ENCODE assay signal across 13 cellular contexts in genomic region chr3:48477959-48478480, GRCh38. TPM values are rescaled to one million over a fixed set of nuclear protein-coding genes. Genes with fewer than 3 reads are reported as not detected.
A peak's percentile ranks its signal among the peaks of the same experiment; 100 is the strongest.
DNase-seq lines count a peak whose midpoint lies in the region; ATAC-seq lines count a peak whose summit lies in the region.
"Had no signal": no experiment of that assay in that cellular context is flagged by ENCODE, and none has a peak within 500 bp of the region (broad histone marks: within the 10 kb centered on the region; RNA-seq: fewer than 3 reads in every experiment).

No MANE protein-coding gene starts in this region.

- CTCF ChIA-PET in CD4-positive, alpha-beta memory T cell (lab: Charles Lee; ENCODE audit: partially characterized antibody) = interaction anchor here (2.0 to 11.2 kb wide), 3 partner anchors 12 to 42 kb away, joined by 5 to 83 read pairs (median 19); a partner anchor contains a TSS
- CTCF ChIA-PET in activated CD4-positive, alpha-beta memory T cell treated with anti-CD3 and anti-CD28 coated beads for 36 hours (lab: Charles Lee) = interaction anchor here (2.7 kb wide), 1 partner anchor 42 kb away, joined by 6 read pairs; no protein-coding TSS in a partner anchor
- CTCF ChIA-PET in naive thymus-derived CD4-positive, alpha-beta T cell (lab: Charles Lee) = interaction anchor here (1.0 to 1.7 kb wide), 5 partner anchors 8 to 73 kb away, joined by 3 to 5 read pairs (median 4); no protein-coding TSS in a partner anchor

- H3K4me1 ChIP-seq in CD4-positive, alpha-beta memory T cell (ENCODE audit: insufficient read depth, low read length) = peaks cover 66% of the 10 kb centered on the region
- peaks cover 34 to 41% of the 10 kb centered on the region in 2 donors for H3K4me1 ChIP-seq in naive thymus-derived CD4-positive, alpha-beta T cell (ENCODE audit: control insufficient read depth in 2 of 2, insufficient read depth in 2 of 2, low read length in 2 of 2)

- peaks cover 3 to 11% of the 10 kb centered on the region in 2 donors for H3K36me3 Mint-ChIP-seq in CD4-positive, alpha-beta memory T cell
- peaks cover 2% of the 10 kb centered on the region for H3K36me3 Mint-ChIP-seq in activated CD4-positive, alpha-beta memory T cell treated with anti-CD3 and anti-CD28 coated beads for 36 hours
- peaks cover 0 to 24% (median 0%) of the 10 kb centered on the region in 5 donors for H3K36me3 Mint-ChIP-seq in naive thymus-derived CD4-positive, alpha-beta T cell

- peak overlapping the region; percentile 89 to 97 (median 90) for H3K4me3 Mint-ChIP-seq in CD4-positive, alpha-beta memory T cell
- peak overlapping the region; percentile 76 for H3K4me3 Mint-ChIP-seq in activated CD4-positive, alpha-beta memory T cell treated with anti-CD3 and anti-CD28 coated beads for 36 hours
- peak overlapping the region in 5 of 10 donors; percentile 68 to 100 (median 88) for H3K4me3 Mint-ChIP-seq in naive thymus-derived CD4-positive, alpha-beta T cell

- H3K27ac ChIP-seq in CD4-positive, alpha-beta memory T cell (ENCODE audit: low read depth, low read length) = peak overlapping the region; percentile 59
- H3K27ac ChIP-seq in naive thymus-derived CD4-positive, alpha-beta T cell (ENCODE audit: low read depth, low read length) = peak overlapping the region; percentile 57
- H3K27ac ChIP-seq: SJCRH30 had no signal

- DNase-seq in AG20443 (ENCODE audit: low spot score) (peak; percentile 3), NCI-H1436 (lab: John Stamatoyannopoulos, UW) (no peak), RKO (ENCODE audit: low spot score) (no peak)
- DNase-seq in CD4-positive, alpha-beta memory T cell = no peak
- no peak for DNase-seq in activated CD4-positive, alpha-beta memory T cell treated with anti-CD3 and anti-CD28 coated beads for 36 hours
- DNase-seq in naive thymus-derived CD4-positive, alpha-beta T cell = no peak
- DNase-seq: C1 segment of cervical spinal cord; effector CD4-positive, alpha-beta T cell; foreskin fibroblast; GOT3 had no signal

- H3K4me3 ChIP-seq in CD4-positive, alpha-beta memory T cell (ENCODE audit: low read length in 2 of 2) = peak overlapping the region; percentile 12 to 80
- H3K4me3 ChIP-seq in naive thymus-derived CD4-positive, alpha-beta T cell (ENCODE audit: low read length) = peak overlapping the region; percentile 50
- H3K4me3 ChIP-seq: SJCRH30 had no signal

- ATAC-seq in naive thymus-derived CD4-positive, alpha-beta T cell = no peak
- ATAC-seq in GM19035 (IDR thresholded peaks at IDR 0.05; ENCODE audit: unreplicated experiment) = no peak

- H3K9me3 ChIP-seq in CD4-positive, alpha-beta memory T cell (ENCODE audit: control insufficient read depth in 1 of 2, low read length in 2 of 2) = no peaks in the 10 kb centered on the region
- no peaks in the 10 kb centered on the region for H3K9me3 ChIP-seq in naive thymus-derived CD4-positive, alpha-beta T cell (ENCODE audit: control insufficient read depth in 2 of 3, low read length in 3 of 3)
- H3K9me3 ChIP-seq: SJCRH30 had no signal

- H3K36me3 ChIP-seq in CD4-positive, alpha-beta memory T cell (ENCODE audit: insufficient read depth, low read length) = no peaks in the 10 kb centered on the region
- H3K36me3 ChIP-seq in naive thymus-derived CD4-positive, alpha-beta T cell (ENCODE audit: control insufficient read depth in 2 of 3, insufficient read depth in 3 of 3, low read length in 3 of 3) = no peaks in the 10 kb centered on the region
- H3K36me3 ChIP-seq: SJCRH30 had no signal

- peaks cover 36 to 67% (median 46%) of the 10 kb centered on the region in 4 donors for H3K4me1 Mint-ChIP-seq in CD4-positive, alpha-beta memory T cell
- peaks cover 47% of the 10 kb centered on the region for H3K4me1 Mint-ChIP-seq in activated CD4-positive, alpha-beta memory T cell treated with anti-CD3 and anti-CD28 coated beads for 36 hours (ENCODE audit: low read depth)
- peaks cover 34 to 63% (median 54%) of the 10 kb centered on the region in 7 donors for H3K4me1 Mint-ChIP-seq in naive thymus-derived CD4-positive, alpha-beta T cell

- H3K9me3 Mint-ChIP-seq in CD4-positive, alpha-beta memory T cell = no peaks in the 10 kb centered on the region
- no peaks in the 10 kb centered on the region for H3K9me3 Mint-ChIP-seq in activated CD4-positive, alpha-beta memory T cell treated with anti-CD3 and anti-CD28 coated beads for 36 hours
- no peaks in the 10 kb centered on the region for H3K9me3 Mint-ChIP-seq in naive thymus-derived CD4-positive, alpha-beta T cell

- no peaks in the 10 kb centered on the region for H3K27me3 Mint-ChIP-seq in CD4-positive, alpha-beta memory T cell
- no peaks in the 10 kb centered on the region for H3K27me3 Mint-ChIP-seq in activated CD4-positive, alpha-beta memory T cell treated with anti-CD3 and anti-CD28 coated beads for 36 hours
- H3K27me3 Mint-ChIP-seq in naive thymus-derived CD4-positive, alpha-beta T cell = peaks cover 0 to under 1% (median 0%) of the 10 kb centered on the region in 5 donors
- H3K27me3 Mint-ChIP-seq: progenitor cell of endocrine pancreas had no signal

- peak overlapping the region; percentile 89 to 99 (median 98) for H3K27ac Mint-ChIP-seq in CD4-positive, alpha-beta memory T cell
- H3K27ac Mint-ChIP-seq in activated CD4-positive, alpha-beta memory T cell treated with anti-CD3 and anti-CD28 coated beads for 36 hours = peak overlapping the region; percentile 95
- peak overlapping the region; percentile 45 to 99 (median 98) for H3K27ac Mint-ChIP-seq in naive thymus-derived CD4-positive, alpha-beta T cell

- intact Hi-C loops in CD4-positive, alpha-beta memory T cell (cut with micrococcal nuclease) = no loop called here
- intact Hi-C loops in activated CD4-positive, alpha-beta memory T cell treated with anti-CD3 and anti-CD28 coated beads for 36 hours (cut with micrococcal nuclease) = no loop called here
- intact Hi-C loops in naive thymus-derived CD4-positive, alpha-beta T cell (cut with micrococcal nuclease) = loop anchor here in 1 of 2 donors (10.0 kb wide), 1 partner anchor 1817 kb away; the partner anchor contains the start of genes HYAL3, IFRD2 and NAA80

- H3K27me3 ChIP-seq in CD4-positive, alpha-beta memory T cell (ENCODE audit: insufficient read depth, low read length) = no peaks in the 10 kb centered on the region
- H3K27me3 ChIP-seq in naive thymus-derived CD4-positive, alpha-beta T cell (ENCODE audit: control insufficient read depth in 2 of 2, insufficient read depth in 2 of 2, low read length in 2 of 2) = no peaks in the 10 kb centered on the region
- H3K27me3 ChIP-seq: SJCRH30 had no signal

- POLR2A ChIA-PET in CD4-positive, alpha-beta memory T cell (lab: Charles Lee; ENCODE audit: partially characterized antibody) = interaction anchor here (1.6 to 4.8 kb wide), 7 partner anchors 10 to 79 kb away, joined by 5 to 60 read pairs (median 10); partner anchors contain the start of genes ATRIP and SHISA5
- POLR2A ChIA-PET in activated CD4-positive, alpha-beta memory T cell treated with anti-CD3 and anti-CD28 coated beads for 36 hours (lab: Charles Lee) = interaction anchor here (1.7 kb wide), 1 partner anchor 26 kb away, joined by 5 read pairs; the partner anchor contains the start of gene SHISA5
- POLR2A ChIA-PET in naive thymus-derived CD4-positive, alpha-beta T cell (lab: Charles Lee) = interaction anchor here (1.1 to 2.4 kb wide), 4 partner anchors 12 to 38 kb away, joined by 4 to 14 read pairs (median 6); partner anchors contain the start of genes ATRIP, CCDC51 and TMA7

RNA-seq across cellular contexts. Expression of gene SHISA5, which starts 26.0 kb away (rescaled TPM):
- total RNA-seq in CD4-positive, alpha-beta memory T cell = 100 to 1,000 TPM; 218 TPM
- 100 to 1,000 TPM; 434 to 470 TPM for polyA plus RNA-seq in CD4-positive, alpha-beta memory T cell
- 10 to 100 TPM; 88.9 to 93.1 TPM for total RNA-seq in activated CD4-positive, alpha-beta memory T cell treated with anti-CD3 and anti-CD28 coated beads for 36 hours
- total RNA-seq in naive thymus-derived CD4-positive, alpha-beta T cell = 100 to 1,000 TPM; 147 to 236 (median 182) TPM
- polyA plus RNA-seq in naive thymus-derived CD4-positive, alpha-beta T cell = 100 to 1,000 TPM; 348 to 383 TPM

RNA-seq across cellular contexts. Expression of gene ATRIP, which starts 31.5 kb away (rescaled TPM):
- total RNA-seq in CD4-positive, alpha-beta memory T cell = 10 to 100 TPM; 14.9 to 15.2 TPM
- 10 to 100 TPM; 11.3 to 15.4 TPM for polyA plus RNA-seq in CD4-positive, alpha-beta memory T cell
- total RNA-seq in activated CD4-positive, alpha-beta memory T cell treated with anti-CD3 and anti-CD28 coated beads for 36 hours = 10 to 100 TPM; 13.8 to 14.5 TPM
- total RNA-seq in naive thymus-derived CD4-positive, alpha-beta T cell = 10 to 100 TPM in 3 of 5 experiments, 1 to 10 TPM in 2; 7.9 to 14.2 (median 12.5) TPM
- 10 to 100 TPM; 10.7 to 16.2 TPM for polyA plus RNA-seq in naive thymus-derived CD4-positive, alpha-beta T cell

RNA-seq across cellular contexts. Expression of gene TMA7, which starts 38.0 kb away (rescaled TPM):
- total RNA-seq in CD4-positive, alpha-beta memory T cell = 100 to 1,000 TPM; 309 to 310 TPM
- 100 to 1,000 TPM; 765 to 952 TPM for polyA plus RNA-seq in CD4-positive, alpha-beta memory T cell
- 100 to 1,000 TPM; 318 to 323 TPM for total RNA-seq in activated CD4-positive, alpha-beta memory T cell treated with anti-CD3 and anti-CD28 coated beads for 36 hours
- 100 to 1,000 TPM; 193 to 278 (median 236) TPM for total RNA-seq in naive thymus-derived CD4-positive, alpha-beta T cell
- 100 to 1,000 TPM; 512 to 752 TPM for polyA plus RNA-seq in naive thymus-derived CD4-positive, alpha-beta T cell

RNA-seq across cellular contexts. Expression of gene CCDC51, which starts 38.1 kb away (rescaled TPM):
- 1 to 10 TPM; 5.1 to 5.4 TPM for total RNA-seq in CD4-positive, alpha-beta memory T cell
- polyA plus RNA-seq in CD4-positive, alpha-beta memory T cell = 10 to 100 TPM in 1 of 2 donors, 1 to 10 TPM in 1; 6.6 to 13.3 TPM
- 10 to 100 TPM; 24.3 to 24.4 TPM for total RNA-seq in activated CD4-positive, alpha-beta memory T cell treated with anti-CD3 and anti-CD28 coated beads for 36 hours
- total RNA-seq in naive thymus-derived CD4-positive, alpha-beta T cell = 10 to 100 TPM in 1 of 5 experiments, 1 to 10 TPM in 4; 3.6 to 16.5 (median 5.0) TPM
- 10 to 100 TPM; 10.2 to 14.3 TPM for polyA plus RNA-seq in naive thymus-derived CD4-positive, alpha-beta T cell

RNA-seq across cellular contexts. Expression of gene PLXNB1, which starts 48.1 kb away (rescaled TPM):
- total RNA-seq in CD4-positive, alpha-beta memory T cell = 1 to 10 TPM; 2.6 to 5.0 TPM
- under 1 TPM in 1 of 2 donors, not detected in 1; 0.48 TPM for polyA plus RNA-seq in CD4-positive, alpha-beta memory T cell
- total RNA-seq in activated CD4-positive, alpha-beta memory T cell treated with anti-CD3 and anti-CD28 coated beads for 36 hours = 1 to 10 TPM; 3.2 to 3.8 TPM
- 1 to 10 TPM in 4 of 5 experiments, under 1 TPM in 1; 0.79 to 3.3 (median 2.7) TPM for total RNA-seq in naive thymus-derived CD4-positive, alpha-beta T cell
- polyA plus RNA-seq in naive thymus-derived CD4-positive, alpha-beta T cell = not detected
